Comparison of ENCODE assay signal across 1 cellular context in the genomic region with DNA sequence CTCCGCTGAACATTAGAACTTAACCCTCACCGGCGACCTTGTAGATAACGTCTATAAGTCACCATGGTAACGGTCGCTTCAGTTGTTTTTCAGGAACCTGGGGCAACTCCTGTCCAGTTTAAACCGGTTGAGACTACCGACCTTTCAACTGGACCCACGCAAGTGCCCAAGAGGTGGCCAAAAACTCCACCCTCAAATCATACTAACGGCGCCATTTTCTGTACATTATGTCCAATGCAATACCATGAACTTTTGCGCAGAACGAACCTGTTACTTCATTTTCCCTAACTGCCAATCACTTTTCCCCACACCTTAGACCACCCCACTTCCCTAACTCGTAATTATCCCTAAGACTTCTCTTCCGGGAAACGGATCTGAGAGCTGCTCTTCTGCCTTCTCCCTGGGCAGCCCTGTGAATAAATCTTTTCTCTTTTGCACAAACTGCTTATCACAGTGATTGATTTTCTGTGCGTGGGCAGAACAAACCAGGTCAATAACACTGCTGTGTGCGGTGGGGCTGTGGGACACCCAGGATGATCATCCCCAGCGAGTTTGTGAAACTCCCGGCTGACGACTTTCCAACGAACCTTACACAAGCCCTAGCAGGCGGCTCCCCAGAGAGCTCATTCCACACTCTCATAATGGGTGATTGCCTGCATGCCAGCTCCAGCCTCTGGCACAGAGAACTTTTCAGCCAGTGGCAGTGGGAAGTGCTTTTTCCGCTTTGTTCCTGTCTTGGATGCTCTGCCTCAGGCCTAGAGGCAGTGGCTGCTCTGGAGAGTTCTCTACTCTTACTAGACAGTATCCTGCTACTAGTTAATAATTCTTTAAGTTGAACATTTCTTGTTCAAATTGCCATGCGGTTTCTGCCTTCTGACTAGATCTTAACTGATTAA.
TF ChIP-seq lines count a peak whose summit lies in the region.

No MANE protein-coding gene starts in this region.

TF ChIP-seq in K562, 482 proteins besides CTCF, POLR2A, EP300 and RAD21 (continued from another document and continues in another):
- TF ChIP-seq E2F1 (CRISPR knock-in tag; IDR thresholded peaks at IDR 0.05), result no peak
- TF ChIP-seq NCOA6 (IDR thresholded peaks at IDR 0.05), result no peak
- TF ChIP-seq ZNF24 (IDR thresholded peaks at IDR 0.05), result no peak
- TF ChIP-seq LEF1 (IDR thresholded peaks at IDR 0.05), result peak; percentile 92
- no peak for TF ChIP-seq ZNF124 (CRISPR knock-in tag; IDR thresholded peaks at IDR 0.05)
- no peak for TF ChIP-seq SREBF1 (IDR thresholded peaks at IDR 0.05; ENCODE audit: borderline replicate concordance, low read depth, low read length)
- TF ChIP-seq BMI1 (IDR thresholded peaks at IDR 0.05; ENCODE audit: low read length), result peak; percentile 78; the same call in 1 of the 2 replicates
- TF ChIP-seq MYBL2 (IDR thresholded peaks at IDR 0.05; ENCODE audit: low read depth), result no peak; the same call in 1 of the 2 replicates
- TF ChIP-seq MYBL2 (CRISPR knock-in tag; IDR thresholded peaks at IDR 0.05; ENCODE audit: borderline replicate concordance), result no peak
- no peak for TF ChIP-seq ZNF12 (CRISPR knock-in tag; IDR thresholded peaks at IDR 0.05)
- TF ChIP-seq MNT (conservative IDR thresholded peaks at IDR 0.05), result no peak
- TF ChIP-seq ZKSCAN3 (CRISPR knock-in tag; IDR thresholded peaks at IDR 0.05), result no peak; the same call in 1 of the 2 replicates
- peak; percentile 73 for TF ChIP-seq MYC (IDR thresholded peaks at IDR 0.05; ENCODE audit: low read depth, low read length)
- peak; percentile 55; the same call in 1 of the 2 replicates for TF ChIP-seq MYC (CRISPR knock-in tag; IDR thresholded peaks at IDR 0.05; ENCODE audit: borderline replicate concordance, low read depth)
- TF ChIP-seq ZNF699 (CRISPR knock-in tag; IDR thresholded peaks at IDR 0.05; ENCODE audit: insufficient replicate concordance), result no peak
- TF ChIP-seq, protein P1, sequence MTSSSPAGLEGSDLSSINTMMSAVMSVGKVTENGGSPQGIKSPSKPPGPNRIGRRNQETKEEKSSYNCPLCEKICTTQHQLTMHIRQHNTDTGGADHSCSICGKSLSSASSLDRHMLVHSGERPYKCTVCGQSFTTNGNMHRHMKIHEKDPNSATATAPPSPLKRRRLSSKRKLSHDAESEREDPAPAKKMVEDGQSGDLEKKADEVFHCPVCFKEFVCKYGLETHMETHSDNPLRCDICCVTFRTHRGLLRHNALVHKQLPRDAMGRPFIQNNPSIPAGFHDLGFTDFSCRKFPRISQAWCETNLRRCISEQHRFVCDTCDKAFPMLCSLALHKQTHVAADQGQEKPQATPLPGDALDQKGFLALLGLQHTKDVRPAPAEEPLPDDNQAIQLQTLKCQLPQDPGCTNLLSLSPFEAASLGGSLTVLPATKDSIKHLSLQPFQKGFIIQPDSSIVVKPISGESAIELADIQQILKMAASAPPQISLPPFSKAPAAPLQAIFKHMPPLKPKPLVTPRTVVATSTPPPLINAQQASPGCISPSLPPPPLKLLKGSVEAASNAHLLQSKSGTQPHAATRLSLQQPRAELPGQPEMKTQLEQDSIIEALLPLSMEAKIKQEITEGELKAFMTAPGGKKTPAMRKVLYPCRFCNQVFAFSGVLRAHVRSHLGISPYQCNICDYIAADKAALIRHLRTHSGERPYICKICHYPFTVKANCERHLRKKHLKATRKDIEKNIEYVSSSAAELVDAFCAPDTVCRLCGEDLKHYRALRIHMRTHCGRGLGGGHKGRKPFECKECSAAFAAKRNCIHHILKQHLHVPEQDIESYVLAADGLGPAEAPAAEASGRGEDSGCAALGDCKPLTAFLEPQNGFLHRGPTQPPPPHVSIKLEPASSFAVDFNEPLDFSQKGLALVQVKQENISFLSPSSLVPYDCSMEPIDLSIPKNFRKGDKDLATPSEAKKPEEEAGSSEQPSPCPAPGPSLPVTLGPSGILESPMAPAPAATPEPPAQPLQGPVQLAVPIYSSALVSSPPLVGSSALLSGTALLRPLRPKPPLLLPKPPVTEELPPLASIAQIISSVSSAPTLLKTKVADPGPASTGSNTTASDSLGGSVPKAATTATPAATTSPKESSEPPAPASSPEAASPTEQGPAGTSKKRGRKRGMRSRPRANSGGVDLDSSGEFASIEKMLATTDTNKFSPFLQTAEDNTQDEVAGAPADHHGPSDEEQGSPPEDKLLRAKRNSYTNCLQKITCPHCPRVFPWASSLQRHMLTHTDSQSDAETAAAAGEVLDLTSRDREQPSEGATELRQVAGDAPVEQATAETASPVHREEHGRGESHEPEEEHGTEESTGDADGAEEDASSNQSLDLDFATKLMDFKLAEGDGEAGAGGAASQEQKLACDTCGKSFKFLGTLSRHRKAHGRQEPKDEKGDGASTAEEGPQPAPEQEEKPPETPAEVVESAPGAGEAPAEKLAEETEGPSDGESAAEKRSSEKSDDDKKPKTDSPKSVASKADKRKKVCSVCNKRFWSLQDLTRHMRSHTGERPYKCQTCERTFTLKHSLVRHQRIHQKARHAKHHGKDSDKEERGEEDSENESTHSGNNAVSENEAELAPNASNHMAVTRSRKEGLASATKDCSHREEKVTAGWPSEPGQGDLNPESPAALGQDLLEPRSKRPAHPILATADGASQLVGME (CRISPR knock-in tag; IDR thresholded peaks at IDR 0.05), result peak; percentile 39; the same call in 1 of the 2 replicates
- TF ChIP-seq TCF7L2 (IDR thresholded peaks at IDR 0.05; ENCODE audit: low read depth, low read length), result no peak
- peak; percentile 98 for TF ChIP-seq KLF16 (IDR thresholded peaks at IDR 0.05)
- TF ChIP-seq NR0B1 (IDR thresholded peaks at IDR 0.05; ENCODE audit: partially characterized antibody), result no peak
- TF ChIP-seq ATF7 (IDR thresholded peaks at IDR 0.05), result peak; percentile 72
- TF ChIP-seq GTF2E2 (tag; IDR thresholded peaks at IDR 0.05), result no peak
- TF ChIP-seq MEF2D (tag; conservative IDR thresholded peaks at IDR 0.05; ENCODE audit: low read depth), result peak; percentile 93
- no peak for TF ChIP-seq NONO (IDR thresholded peaks at IDR 0.05; ENCODE audit: low read depth in 2 of 2, low read length in 1 of 2)
- 0 out of 2 replicates have a peak, but pooled peaks have one; percentile 60 for TF ChIP-seq NFXL1 (CRISPR knock-in tag; IDR thresholded peaks at IDR 0.05)
- no peak for TF ChIP-seq NEUROD1 (IDR thresholded peaks at IDR 0.05; ENCODE audit: borderline replicate concordance, low read depth, low read length, partially characterized antibody)
- no peak for TF ChIP-seq TFAM (CRISPR knock-in tag; conservative IDR thresholded peaks at IDR 0.05)
- no peak for TF ChIP-seq ZC3H11A (IDR thresholded peaks at IDR 0.05; ENCODE audit: low read depth, low read length)
- no peak for TF ChIP-seq MED1 (CRISPR knock-in tag; IDR thresholded peaks at IDR 0.05; ENCODE audit: borderline replicate concordance)
- TF ChIP-seq GABPB1 (CRISPR knock-in tag; IDR thresholded peaks at IDR 0.05), result no peak
- no peak for TF ChIP-seq MIER1 (IDR thresholded peaks at IDR 0.05; ENCODE audit: low read depth)
- TF ChIP-seq PHB (CRISPR knock-in tag; IDR thresholded peaks at IDR 0.05), result no peak
- TF ChIP-seq C11orf30 (IDR thresholded peaks at IDR 0.05; ENCODE audit: low read depth), result no peak
- TF ChIP-seq, protein P2, sequence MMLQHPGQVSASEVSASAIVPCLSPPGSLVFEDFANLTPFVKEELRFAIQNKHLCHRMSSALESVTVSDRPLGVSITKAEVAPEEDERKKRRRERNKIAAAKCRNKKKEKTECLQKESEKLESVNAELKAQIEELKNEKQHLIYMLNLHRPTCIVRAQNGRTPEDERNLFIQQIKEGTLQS (IDR thresholded peaks at IDR 0.05), result no peak
- TF ChIP-seq, protein P2 (CRISPR knock-in tag; conservative IDR thresholded peaks at IDR 0.05), result no peak
- no peak for TF ChIP-seq DIDO1 (tag; IDR thresholded peaks at IDR 0.05; ENCODE audit: low read depth)
- TF ChIP-seq CEBPG (CRISPR knock-in tag; IDR thresholded peaks at IDR 0.05), result no peak; the same call in 1 of the 2 replicates
- peak; percentile 52 to 58; a peak in 3 of 4 replicates for TF ChIP-seq CEBPG (tag; conservative IDR thresholded peaks at IDR 0.05 in 1 of 2, IDR thresholded peaks at IDR 0.05 in 1 of 2)
- TF ChIP-seq CHD4 (IDR thresholded peaks at IDR 0.05; ENCODE audit: insufficient read depth, insufficient replicate concordance, low read depth, low read length, poor library complexity, severe bottlenecking), result peak; percentile 27
- no peak for TF ChIP-seq MCM3 (IDR thresholded peaks at IDR 0.05)
- no peak for TF ChIP-seq ZBTB43 (CRISPR knock-in tag; IDR thresholded peaks at IDR 0.05)
- TF ChIP-seq CLOCK (CRISPR knock-in tag; IDR thresholded peaks at IDR 0.05; ENCODE audit: borderline replicate concordance), result no peak
- TF ChIP-seq PCBP2 (IDR thresholded peaks at IDR 0.05; ENCODE audit: low read depth, low read length, poor library complexity, severe bottlenecking), result no peak
- TF ChIP-seq BRF1 (IDR thresholded peaks at IDR 0.05; ENCODE audit: borderline replicate concordance, extremely low read depth, insufficient read length), result no peak
- TF ChIP-seq, protein P3, sequence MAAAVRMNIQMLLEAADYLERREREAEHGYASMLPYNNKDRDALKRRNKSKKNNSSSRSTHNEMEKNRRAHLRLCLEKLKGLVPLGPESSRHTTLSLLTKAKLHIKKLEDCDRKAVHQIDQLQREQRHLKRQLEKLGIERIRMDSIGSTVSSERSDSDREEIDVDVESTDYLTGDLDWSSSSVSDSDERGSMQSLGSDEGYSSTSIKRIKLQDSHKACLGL (CRISPR knock-in tag; IDR thresholded peaks at IDR 0.05; ENCODE audit: borderline replicate concordance, poor library complexity, severe bottlenecking), result no peak
- peak; percentile 37; the same call in 1 of the 2 replicates for TF ChIP-seq ZNF668 (CRISPR knock-in tag; IDR thresholded peaks at IDR 0.05)
- peak; percentile 74 for TF ChIP-seq HDAC8 (tag; IDR thresholded peaks at IDR 0.05)
- no peak for TF ChIP-seq ASH1L (IDR thresholded peaks at IDR 0.05; ENCODE audit: borderline replicate concordance, low read depth, partially characterized antibody)
- no peak for TF ChIP-seq SNRNP70 (optimal IDR thresholded peaks at IDR 0.05; ENCODE audit: low read depth, low read length)
- no peak for TF ChIP-seq MAFF (IDR thresholded peaks at IDR 0.05; ENCODE audit: low read length)
- no peak for TF ChIP-seq SETDB1 (IDR thresholded peaks at IDR 0.05; ENCODE audit: low read length)
- TF ChIP-seq PCBP1 (IDR thresholded peaks at IDR 0.05; ENCODE audit: low read depth, low read length, poor library complexity, severe bottlenecking), result no peak
- no peak for TF ChIP-seq ZNF764 (CRISPR knock-in tag; IDR thresholded peaks at IDR 0.05; ENCODE audit: low read depth)
